ENCODE assay signal across 8 cellular contexts in the genomic region with DNA sequence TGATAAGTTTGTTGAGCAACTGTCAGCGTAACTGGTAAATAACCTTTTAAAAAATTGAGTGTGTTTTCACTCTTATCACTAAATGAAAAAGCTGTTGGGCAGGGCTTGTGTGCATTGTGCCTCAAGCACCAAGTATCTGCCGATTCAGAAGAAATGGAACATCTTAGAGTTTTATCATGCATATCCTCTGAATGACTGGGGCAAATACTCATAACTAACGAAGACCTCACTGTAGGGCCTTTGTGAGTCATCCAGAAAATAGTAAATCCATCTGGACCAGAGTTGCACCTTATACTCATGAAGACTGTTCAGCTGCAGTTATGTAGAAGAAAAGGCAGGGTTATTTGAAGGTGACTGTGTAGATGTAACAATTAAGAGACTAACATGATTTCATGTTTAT.
DNase-seq lines count a peak whose midpoint lies in the region; ATAC-seq and TF ChIP-seq lines count a peak whose summit lies in the region.

No MANE protein-coding gene starts in this region.

- peaks cover 10% of the 10 kb centered on the region for H3K4me1 Mint-ChIP-seq in progenitor cell of endocrine pancreas (ENCODE audit: low read depth)

- no peak overlapping the region for H3K4me3 ChIP-seq in epithelial cell of proximal tubule (ENCODE audit: low read depth, low read length)

- in situ Hi-C loops in Caki2 (cut with HindIII; ENCODE audit: low pct_unique_long_range_greater_than_20kb, low sequenced_read_pairs): no loop called here

- H3K4me3 Mint-ChIP-seq in progenitor cell of endocrine pancreas (ENCODE audit: low read depth): no peak overlapping the region

- DNase-seq in Caki2 (ENCODE audit: low read depth) (peak; percentile 44), epithelial cell of proximal tubule (ENCODE audit: low read depth) (peak; percentile 18), SW480 (ENCODE audit: low spot score) (no peak), progenitor cell of endocrine pancreas (ENCODE audit: low spot score, unreplicated experiment) (no peak), GM19240 (ENCODE audit: insufficient read length, low spot score) (no peak)

- H3K36me3 Mint-ChIP-seq in progenitor cell of endocrine pancreas (ENCODE audit: insufficient read depth): peaks cover 12% of the 10 kb centered on the region

- peak; percentile 79 for ATAC-seq in GM18909 (IDR thresholded peaks at IDR 0.05; ENCODE audit: poor library complexity, unreplicated experiment)
- peak; percentile 64 for ATAC-seq in HG03378 (IDR thresholded peaks at IDR 0.05; ENCODE audit: unreplicated experiment)
- no peak for ATAC-seq in GM18873 (IDR thresholded peaks at IDR 0.05; ENCODE audit: low FRiP score, unreplicated experiment)

- H3K27me3 Mint-ChIP-seq in progenitor cell of endocrine pancreas: no peaks in the 10 kb centered on the region

- TF ChIP-seq CTCF in epithelial cell of proximal tubule (conservative IDR thresholded peaks at IDR 0.05; ENCODE audit: low read depth, low read length) (no peak), progenitor cell of endocrine pancreas (IDR thresholded peaks at IDR 0.05; ENCODE audit: unreplicated experiment) (no peak)

- H3K27ac Mint-ChIP-seq in progenitor cell of endocrine pancreas: no peak overlapping the region

- H3K9me3 Mint-ChIP-seq in progenitor cell of endocrine pancreas (ENCODE audit: low read depth): no peaks in the 10 kb centered on the region

Comparison
In these comparisons a context has a peak if more than half of its experiments do, and no peak if none do; other contexts are left out.
1. DNase-seq: peak in Caki2 (single experiment) and epithelial cell of proximal tubule (single experiment); none in SW480 (single experiment), progenitor cell of endocrine pancreas (single experiment) and GM19240 (single experiment).